Comparison of ENCODE assay signal across 13 cellular contexts in genomic region chr21:41164981-41165650, GRCh38. TPM values are rescaled to one million over a fixed set of nuclear protein-coding genes. Genes with fewer than 3 reads are reported as not detected.
DNase-seq lines count a peak whose midpoint lies in the region; ATAC-seq and TF ChIP-seq lines count a peak whose summit lies in the region.
"Had no signal": no experiment of that assay in that cellular context is flagged by ENCODE, and none has a peak within 500 bp of the region (broad histone marks: within the 10 kb centered on the region; RNA-seq: fewer than 3 reads in every experiment).

No MANE protein-coding gene starts in this region.

- peak overlapping the region; percentile 12 for H3K23ac ChIP-seq in trophoblast cell (ENCODE audit: low read length)

- H3K36me3 Mint-ChIP-seq in T-helper 2 cell treated with Interferon-gamma antibody and Interleukin-4, amounts not matched to agents 5 μg/mL and 100 μg/mL, for 36 hours (ENCODE audit: low read depth), result no peaks in the 10 kb centered on the region
- H3K36me3 Mint-ChIP-seq: memory B cell had no signal

- H3K4me3 Mint-ChIP-seq in T-helper 2 cell treated with Interferon-gamma antibody and Interleukin-4, amounts not matched to agents 5 μg/mL and 100 μg/mL, for 36 hours, result no peak overlapping the region
- H3K4me3 Mint-ChIP-seq: activated CD8-positive, alpha-beta T cell treated with anti-CD3 and anti-CD28 coated beads, Interleukin-2, amount 10 ng/mL, durations not matched to agents 7 days and 5 days; memory B cell had no signal

- H2BK5ac ChIP-seq in trophoblast cell (ENCODE audit: low read depth, low read length, poor library complexity), result no peak overlapping the region

- no peak overlapping the region for H3K4ac ChIP-seq in trophoblast cell (ENCODE audit: low read depth, low read length)

- H2BK12ac ChIP-seq in trophoblast cell (ENCODE audit: low read length), result no peak overlapping the region

- no peaks in the 10 kb centered on the region for H3K9me3 Mint-ChIP-seq in T-helper 2 cell treated with Interferon-gamma antibody and Interleukin-4, amounts not matched to agents 5 μg/mL and 100 μg/mL, for 36 hours
- H3K9me3 Mint-ChIP-seq: memory B cell had no signal

- no peaks in the 10 kb centered on the region for H3K36me3 ChIP-seq in trophoblast cell (ENCODE audit: control insufficient read depth in 1 of 2, insufficient read depth in 2 of 2, low read length in 2 of 2)

- H2AK5ac ChIP-seq in trophoblast cell (ENCODE audit: low read length), result no peak overlapping the region

- no CpG with 5 or more reads among the region's 11 CpGs for WGBS in trophoblast cell (ENCODE audit: extremely low coverage, insufficient coverage, insufficient read length)

- no peak for TF ChIP-seq CTCF in epithelial cell of proximal tubule (conservative IDR thresholded peaks at IDR 0.05; ENCODE audit: low read depth, low read length)

- H3K27ac ChIP-seq in trophoblast cell (ENCODE audit: low read depth, low read length), result no peak overlapping the region

- H3K27ac Mint-ChIP-seq in T-helper 2 cell treated with Interferon-gamma antibody and Interleukin-4, amounts not matched to agents 5 μg/mL and 100 μg/mL, for 36 hours, result no peak overlapping the region
- H3K27ac Mint-ChIP-seq: activated CD8-positive, alpha-beta T cell treated with anti-CD3 and anti-CD28 coated beads, Interleukin-2, amount 10 ng/mL, durations not matched to agents 7 days and 5 days; memory B cell had no signal

- peaks cover 38% of the 10 kb centered on the region for H3K27me3 Mint-ChIP-seq in T-helper 2 cell treated with Interferon-gamma antibody and Interleukin-4, amounts not matched to agents 5 μg/mL and 100 μg/mL, for 36 hours (ENCODE audit: low read depth)
- H3K27me3 Mint-ChIP-seq: memory B cell had no signal

- no peak overlapping the region for H3K4me2 ChIP-seq in trophoblast cell (ENCODE audit: low read length)

- no peak overlapping the region for H2BK120ac ChIP-seq in trophoblast cell (ENCODE audit: insufficient read depth, low read length, poor library complexity)

- H3K9ac ChIP-seq in trophoblast cell (ENCODE audit: low read length), result no peak overlapping the region

- H3K18ac ChIP-seq in trophoblast cell (ENCODE audit: low read length), result no peak overlapping the region

- no peaks in the 10 kb centered on the region for H3K79me1 ChIP-seq in trophoblast cell (ENCODE audit: low read length)

- H2AFZ ChIP-seq in trophoblast cell (ENCODE audit: insufficient read depth, low read length, poor library complexity), result no peak overlapping the region

- DNase-seq in DMS153 treated with DMSO at 0.1 percent for 48 hours (lab: John Stamatoyannopoulos, UW; ENCODE audit: unreplicated experiment) (peak; percentile 33), NCI-H345 (lab: John Stamatoyannopoulos, UW) (peak; percentile 69), epithelial cell of proximal tubule (ENCODE audit: low read depth) (peak; percentile 80), trophoblast cell (no peak), HCEC 1CT (no peak)
- DNase-seq in stimulated activated CD4-positive, alpha-beta T cell treated with anti-CD3 and anti-CD28 coated beads, Interleukin-2, amount 100 ng/mL, for 48 hours, result no peak
- no peak for DNase-seq in T-helper 2 cell treated with Interferon-gamma antibody and Interleukin-4, amounts not matched to agents 5 μg/mL and 100 μg/mL, for 36 hours (ENCODE audit: low spot score)
- DNase-seq: activated CD8-positive, alpha-beta T cell treated with anti-CD3 and anti-CD28 coated beads, Interleukin-2, amount 10 ng/mL, durations not matched to agents 7 days and 5 days; Caco-2; NCI-H1930 had no signal

- no peak overlapping the region for H3K14ac ChIP-seq in trophoblast cell (ENCODE audit: low read length)

- H3K79me2 ChIP-seq in trophoblast cell (ENCODE audit: control insufficient read depth, insufficient read depth, low read length, poor library complexity), result peaks cover 4% of the 10 kb centered on the region

- H3K4me1 Mint-ChIP-seq in T-helper 2 cell treated with Interferon-gamma antibody and Interleukin-4, amounts not matched to agents 5 μg/mL and 100 μg/mL, for 36 hours (ENCODE audit: low read depth), result peaks cover 8% of the 10 kb centered on the region

- no peak overlapping the region for H4K8ac ChIP-seq in trophoblast cell (ENCODE audit: low read depth, low read length)

- ATAC-seq in GM21786 (IDR thresholded peaks at IDR 0.05; ENCODE audit: unreplicated experiment), result no peak
- ATAC-seq: activated CD8-positive, alpha-beta T cell treated with anti-CD3 and anti-CD28 coated beads, Interleukin-2, amount 10 ng/mL, durations not matched to agents 7 days and 5 days; SK-N-SH treated with all-trans-retinoic acid at 6 μM for 48 hours had no signal

- no peak overlapping the region for H4K12ac ChIP-seq in trophoblast cell (ENCODE audit: low read depth, low read length)

- H3K4me3 ChIP-seq in epithelial cell of proximal tubule (ENCODE audit: low read depth, low read length) (no peak overlapping the region), trophoblast cell (ENCODE audit: low read depth, low read length) (no peak overlapping the region)

- no peaks in the 10 kb centered on the region for H3K9me3 ChIP-seq in trophoblast cell (ENCODE audit: insufficient read depth, low read depth, low read length)
- H3K9me3 ChIP-seq: Caco-2 had no signal

- peaks cover 21% of the 10 kb centered on the region for H3K27me3 ChIP-seq in trophoblast cell (ENCODE audit: insufficient read depth, low read length)

- no peak overlapping the region for H4K91ac ChIP-seq in trophoblast cell (ENCODE audit: low read depth, low read length)

- H3K4me1 ChIP-seq in trophoblast cell (ENCODE audit: control insufficient read depth in 1 of 2, insufficient read depth in 2 of 2, low read length in 2 of 2), result peaks cover 4% of the 10 kb centered on the region in 2 experiments
- H3K4me1 ChIP-seq: Caco-2 had no signal

RNA-seq across cellular contexts. Expression of gene BACE2, which starts 2.8 kb away (rescaled TPM):
- 38.3 and 60.9 TPM in 2 replicates for total RNA-seq in epithelial cell of proximal tubule
- 7.6 and 8.6 TPM in 2 replicates for polyA plus RNA-seq in trophoblast cell (2013)

Comparison
In these comparisons a context has a peak if more than half of its experiments do, and no peak if none do; other contexts are left out.
1. DNase-seq: peak in DMS153 treated with DMSO at 0.1 percent for 48 hours (single experiment), NCI-H345 (single experiment) and epithelial cell of proximal tubule (single experiment); none in trophoblast cell (0 of 2), HCEC 1CT (single experiment), stimulated activated CD4-positive, alpha-beta T cell treated with anti-CD3 and anti-CD28 coated beads, Interleukin-2, amount 100 ng/mL, for 48 hours (0 of 2) and T-helper 2 cell treated with Interferon-gamma antibody and Interleukin-4, amounts not matched to agents 5 μg/mL and 100 μg/mL, for 36 hours (single experiment).